8 cellular contexts compared by ENCODE assay signal in the genomic region with DNA sequence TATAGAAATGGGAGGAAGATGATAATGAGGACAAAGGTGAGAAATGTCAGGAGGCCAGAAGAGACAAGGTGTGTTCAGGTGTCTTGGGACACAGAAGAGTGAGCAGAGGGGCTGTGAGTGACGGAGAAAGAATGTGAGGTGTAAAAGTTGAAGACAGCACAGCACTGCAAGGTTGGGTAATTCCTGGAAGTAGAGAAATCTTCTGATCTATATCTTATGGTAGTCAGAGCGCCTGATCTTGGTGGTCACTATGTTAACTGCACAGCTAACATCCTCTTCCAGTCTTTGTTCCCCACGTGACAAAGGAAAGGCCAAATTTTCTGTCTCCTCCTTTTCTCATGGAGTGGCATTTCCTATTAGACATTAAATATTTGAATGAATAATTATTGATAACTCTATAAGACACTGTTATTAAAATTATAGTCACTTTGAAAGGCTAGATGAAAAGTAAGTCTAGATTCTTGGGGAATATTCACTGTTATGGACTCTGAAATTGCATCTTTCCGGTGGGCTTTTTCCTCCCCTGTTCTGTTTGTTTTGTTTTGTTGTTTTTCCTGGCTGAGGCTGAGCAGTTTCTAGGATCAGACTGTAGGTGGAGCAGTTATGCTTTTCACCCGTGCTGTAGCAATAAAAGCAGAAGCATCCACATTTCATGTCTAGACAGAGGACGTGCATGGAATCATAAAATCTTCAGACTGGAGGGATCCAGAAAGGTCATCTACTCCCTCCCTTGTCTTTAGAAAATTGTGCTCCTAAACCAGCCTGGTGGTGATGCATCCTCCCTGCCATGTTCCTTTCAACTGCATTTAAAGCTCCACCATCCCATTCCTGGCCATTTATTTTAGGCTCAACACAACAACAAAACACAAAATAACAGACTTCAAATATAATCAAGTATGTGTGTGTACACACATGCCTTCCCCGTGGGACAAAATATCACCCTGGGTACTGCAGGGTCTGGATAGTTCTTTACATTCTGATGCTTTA. TPM values are rescaled to one million over a fixed set of nuclear protein-coding genes. Genes with fewer than 3 reads are reported as not detected.
DNase-seq lines count a peak whose midpoint lies in the region; ATAC-seq, FAIRE-seq and TF ChIP-seq lines count a peak whose summit lies in the region.

No MANE protein-coding gene starts in this region.

- CTCF ChIA-PET in GM12878 (lab: Yijun Ruan, JAX), result interaction anchor here (0.7 to 3.5 kb wide), 37 partner anchors 15 to 335 kb away, joined by 3 to 44 read pairs (median 4); no protein-coding TSS in a partner anchor

- H3K27me3 ChIP-seq in GM12878 (replicated peaks in 1 of 2; ENCODE audit: control insufficient read depth in 2 of 2, insufficient read depth in 2 of 2, low read length in 1 of 2), result no peaks in the 10 kb centered on the region

- H2AFZ ChIP-seq in GM12878 (ENCODE audit: control insufficient read depth, low read depth, low read length), result peak overlapping the region; percentile 66; the same call in 1 of the 2 replicates

- intact Hi-C loops in GM12878 (cut with micrococcal nuclease; ENCODE audit: unreplicated experiment), result loop anchor here (1.0 to 2.0 kb wide), 2 partner anchors 134 to 272 kb away; a partner anchor contains a TSS

- H3K27ac ChIP-seq in GM12878 (ENCODE audit: control insufficient read depth, insufficient read depth), result no peak overlapping the region

- H3K4me2 ChIP-seq in GM12878 (ENCODE audit: control insufficient read depth, insufficient read depth), result no peak overlapping the region

- TF ChIP-seq RAD21 in GM12878 (IDR thresholded peaks at IDR 0.05; ENCODE audit: insufficient read depth, low read depth, low read length), result peak; percentile 93

- no peaks in the 10 kb centered on the region for H3K36me3 ChIP-seq in GM12878 (ENCODE audit: control insufficient read depth in 2 of 2, insufficient read depth in 2 of 2, low read length in 1 of 2)

- POLR2A ChIA-PET in GM12878 (lab: Charles Lee), result no interaction called here

- TF ChIP-seq EP300 in GM12878 (IDR thresholded peaks at IDR 0.05; ENCODE audit: borderline replicate concordance in 1 of 2, control insufficient read depth in 1 of 2, low read depth in 2 of 2, low read length in 2 of 2), result no peak

- RAD21 ChIA-PET in GM12878 (lab: Charles Lee; ENCODE audit: unreplicated experiment), result interaction anchor here (0.6 to 1.5 kb wide), 15 partner anchors 27 to 273 kb away, joined by 3 to 9 read pairs (median 4); a partner anchor contains a TSS

- H3K9me3 ChIP-seq in GM12878 (replicated peaks; ENCODE audit: control insufficient read depth, insufficient read depth, low read length), result no peaks in the 10 kb centered on the region

- peak; percentile 75 to 88 (median 86) for TF ChIP-seq CTCF in GM12878 (IDR thresholded peaks at IDR 0.05 in 2 of 3, conservative IDR thresholded peaks at IDR 0.05 in 1 of 3; ENCODE audit: control insufficient read depth in 2 of 3, extremely low read depth in 1 of 3, insufficient read depth in 1 of 3, low read depth in 3 of 3, low read length in 3 of 3)

- peak; percentile 9 to 25 for DNase-seq in activated CD4-positive, alpha-beta T cell treated with anti-CD3 and anti-CD28 coated beads for 4 hours
- DNase-seq in activated CD4-positive, alpha-beta T cell treated with anti-CD3 and anti-CD28 coated beads, Interleukin-2, amount 50 U/mL, for 4 hours, result no peak
- peak; percentile 80 for DNase-seq in NCI-H774 (lab: John Stamatoyannopoulos, UW)
- no peak for DNase-seq in GM12878 (ENCODE audit: low read depth, low spot score)
- peak; percentile 30 for DNase-seq in iPS DF 4.7 (ENCODE audit: extremely low read depth, low spot score)
- peak; percentile 23 for DNase-seq in smooth muscle cell of the brain vasculature (ENCODE audit: low read depth, low spot score)

- H4K20me1 ChIP-seq in GM12878 (ENCODE audit: control insufficient read depth, insufficient read depth), result no peaks in the 10 kb centered on the region

- in situ Hi-C loops in GM12878 (cut with MboI), result loop anchor here (5.0 kb wide), 1 partner anchor 273 kb away; no protein-coding TSS in a partner anchor

- SMC1A ChIA-PET in GM12878 (lab: Charles Lee; ENCODE audit: uncharacterized antibody, unreplicated experiment), result interaction anchor here (0.6 to 3.4 kb wide), 27 partner anchors 9 to 336 kb away, joined by 3 to 36 read pairs (median 4); no protein-coding TSS in a partner anchor

- FAIRE-seq in GM12878 (lab: Jason Lieb, UNC), result peak; percentile 80

- no peak for TF ChIP-seq POLR2A in GM12878 (IDR thresholded peaks at IDR 0.05; ENCODE audit: low read depth, low read length)

- no peaks in the 10 kb centered on the region for H3K79me2 ChIP-seq in GM12878 (ENCODE audit: control insufficient read depth, insufficient read depth, low read length)

- ATAC-seq in HG02678 (IDR thresholded peaks at IDR 0.05; ENCODE audit: unreplicated experiment) (peak; percentile 50), GM12878 (peak; percentile 84), GM21528 (IDR thresholded peaks at IDR 0.05; ENCODE audit: low FRiP score, unreplicated experiment) (no peak)

- H3K4me3 ChIP-seq in GM12878, result no peak overlapping the region

- peaks cover 4% of the 10 kb centered on the region; the same call in 1 of the 2 replicates for H3K4me1 ChIP-seq in GM12878 (ENCODE audit: control insufficient read depth, insufficient read depth, low read length)

- no peak overlapping the region for H3K9ac ChIP-seq in GM12878 (ENCODE audit: control insufficient read depth, insufficient read depth, low read length)

- BruUV-seq in GM12878 (replicated peaks; lab: Mats Ljungman, UMichigan), result no TSS peak

- WGBS in GM12878 (ENCODE audit: insufficient coverage, insufficient replicate concordance, low lambda C conversion rate, missing lambda C conversion rate), result 16% methylated on average over 7 of the region's 7 CpGs

TF ChIP-seq in GM12878, 131 proteins besides CTCF, POLR2A, EP300 and RAD21:
- TF ChIP-seq TBL1XR1 (IDR thresholded peaks at IDR 0.05; ENCODE audit: low read depth, low read length) (no peak), EED (IDR thresholded peaks at IDR 0.05; ENCODE audit: low read depth) (0 out of 2 replicates have a peak, but pooled peaks have one; percentile 17), ZBED1 (IDR thresholded peaks at IDR 0.05; ENCODE audit: borderline replicate concordance) (0 out of 2 replicates have a peak, but pooled peaks have one; percentile 22), MEF2A (IDR thresholded peaks at IDR 0.05; ENCODE audit: insufficient read depth, low read depth, low read length) (0 out of 2 replicates have a peak, but pooled peaks have one; percentile 29), YY1 (IDR thresholded peaks at IDR 0.05; ENCODE audit: low read depth, low read length) (0 out of 2 replicates have a peak, but pooled peaks have one; percentile 59), SMC3 (IDR thresholded peaks at IDR 0.05; ENCODE audit: borderline replicate concordance, low read length) (peak; percentile 95), MYC (IDR thresholded peaks at IDR 0.05; ENCODE audit: insufficient read depth, insufficient read length, insufficient replicate concordance, low read length, severe bottlenecking) (no peak)
- TF ChIP-seq, protein P1, sequence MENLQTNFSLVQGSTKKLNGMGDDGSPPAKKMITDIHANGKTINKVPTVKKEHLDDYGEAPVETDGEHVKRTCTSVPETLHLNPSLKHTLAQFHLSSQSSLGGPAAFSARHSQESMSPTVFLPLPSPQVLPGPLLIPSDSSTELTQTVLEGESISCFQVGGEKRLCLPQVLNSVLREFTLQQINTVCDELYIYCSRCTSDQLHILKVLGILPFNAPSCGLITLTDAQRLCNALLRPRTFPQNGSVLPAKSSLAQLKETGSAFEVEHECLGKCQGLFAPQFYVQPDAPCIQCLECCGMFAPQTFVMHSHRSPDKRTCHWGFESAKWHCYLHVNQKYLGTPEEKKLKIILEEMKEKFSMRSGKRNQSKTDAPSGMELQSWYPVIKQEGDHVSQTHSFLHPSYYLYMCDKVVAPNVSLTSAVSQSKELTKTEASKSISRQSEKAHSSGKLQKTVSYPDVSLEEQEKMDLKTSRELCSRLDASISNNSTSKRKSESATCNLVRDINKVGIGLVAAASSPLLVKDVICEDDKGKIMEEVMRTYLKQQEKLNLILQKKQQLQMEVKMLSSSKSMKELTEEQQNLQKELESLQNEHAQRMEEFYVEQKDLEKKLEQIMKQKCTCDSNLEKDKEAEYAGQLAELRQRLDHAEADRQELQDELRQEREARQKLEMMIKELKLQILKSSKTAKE (IDR thresholded peaks at IDR 0.05; ENCODE audit: low read depth, poor library complexity, severe bottlenecking), result peak; percentile 23

RNA-seq across cellular contexts. Expression of a gene that starts 26.6 kb away (rescaled TPM):
- total RNA-seq in GM12878 (2013; cell fraction: nucleolus; rRNA removed), result 66.7 and 75.4 TPM in 2 replicates
- total RNA-seq in GM12878 (2014; rRNA removed) (27.2 and 30.1 TPM in 2 replicates), GM12878 (2014; rRNA removed; fragmentation: Illumina TruSeq; extraction: Trizol) (36.0 and 36.3 TPM in 2 replicates), GM12878 (2021) (22.5 and 23.7 TPM in 2 replicates)
- 27.6 TPM for polyA plus RNA-seq in GM12878 (2011; ENCODE audit: low read depth)
- polyA plus RNA-seq in GM12878 (2011; rRNA removed) (134 and 148 TPM in 2 replicates), GM12878 (2014; fragmentation: Illumina TruSeq; extraction: Trizol) (46.1 and 58.9 TPM in 2 replicates), GM12878 (2014; fragmentation: Nextera tagmentation; extraction: Ambion mirVana) (10 to 100 TPM; 26.5 to 31.7 TPM), GM12878 (2014; rRNA removed) (25.3 and 39.5 TPM in 2 replicates), GM12878 (2016; fragmentation: Nextera tagmentation; extraction: Ambion mirVana) (10 to 100 TPM; 26.2 to 30.0 TPM)
- polyA plus RNA-seq in GM12878 (2011; cell fraction: cytosol; rRNA removed), result 24.0 and 42.1 TPM in 2 replicates
- polyA plus RNA-seq in GM12878 (2011; cell fraction: nucleus; rRNA removed), result 27.7 and 29.9 TPM in 2 replicates
- 40.9 and 62.5 TPM in 2 replicates for polyA plus RNA-seq in GM12878 (2012)
- polyA minus RNA-seq in GM12878 (2011; rRNA and poly(A)+ RNA removed), result 60.1 and 106 TPM in 2 replicates
- 12.4 and 22.0 TPM in 2 replicates for polyA minus RNA-seq in GM12878 (2011; cell fraction: cytosol; rRNA and poly(A)+ RNA removed)
- polyA minus RNA-seq in GM12878 (2011; cell fraction: nucleus; rRNA and poly(A)+ RNA removed), result 25.4 and 34.3 TPM in 2 replicates

Comparison
In these comparisons a context has a peak if more than half of its experiments do, and no peak if none do; other contexts are left out.
1. DNase-seq: peak in activated CD4-positive, alpha-beta T cell treated with anti-CD3 and anti-CD28 coated beads for 4 hours (2 of 2), NCI-H774 (single experiment), iPS DF 4.7 (single experiment) and smooth muscle cell of the brain vasculature (single experiment); none in activated CD4-positive, alpha-beta T cell treated with anti-CD3 and anti-CD28 coated beads, Interleukin-2, amount 50 U/mL, for 4 hours (0 of 2) and GM12878 (single experiment).